ENCODE assay signal across 8 cellular contexts in genomic region chr4:165327211-165328100, GRCh38. TPM values are rescaled to one million over a fixed set of nuclear protein-coding genes. Genes with fewer than 3 reads are reported as not detected.
DNase-seq lines count a peak whose midpoint lies in the region; ATAC-seq, FAIRE-seq and TF ChIP-seq lines count a peak whose summit lies in the region.

Gene MSMO1 (plus strand): TSS chr4:165327669. CDS start chr4:165333371, 5,702 bp downstream.

- H4K20me1 ChIP-seq in DOHH2 (ENCODE audit: control insufficient read depth, insufficient read depth, low read depth, low read length) (peaks cover 34% of the 10 kb centered on the region), GM23248 (ENCODE audit: insufficient read depth) (no peaks in the 10 kb centered on the region; the same call in 1 of the 2 replicates), Karpas-422 (ENCODE audit: insufficient read depth, low read depth, low read length) (peaks cover 45% of the 10 kb centered on the region)

- H3K4me2 ChIP-seq in DOHH2 (ENCODE audit: low read length) (peak within 1 kb of the TSS; percentile 77), GM23248 (ENCODE audit: unreplicated experiment) (peak within 1 kb of the TSS; percentile 79), Karpas-422 (ENCODE audit: low read depth, low read length, poor library complexity, severe bottlenecking) (peak within 1 kb of the TSS; percentile 96)

- peak; percentile 95 to 97 for ATAC-seq in activated T-cell treated with anti-CD3 and anti-CD28 coated beads, Interleukin-2, amount 50 U/mL, for 72 hours (replicated peaks in 1 of 2)

- intact Hi-C loops in esophagus squamous epithelium (cut with DNase I), result loop anchor here (5.0 kb wide), 1 partner anchor 120 kb away; the partner anchor contains the start of gene KLHL2

- in situ Hi-C loops in GM23248 (cut with MboI), result no loop called here

- H3K9me2 ChIP-seq in DOHH2 (replicated peaks; ENCODE audit: control insufficient read depth, low read length) (no peaks in the 10 kb centered on the region), GM23248 (ENCODE audit: insufficient read depth) (no peaks in the 10 kb centered on the region), Karpas-422 (replicated peaks; ENCODE audit: insufficient read depth, low read length) (no peaks in the 10 kb centered on the region)

- peak; percentile 53 for FAIRE-seq in RCC 7860 (lab: Jason Lieb, UNC)

- H3K9ac ChIP-seq in GM23248, result peak within 1 kb of the TSS; percentile 91
- H3K9ac ChIP-seq in Karpas-422 (ENCODE audit: low read length), result peak within 1 kb of the TSS; percentile 82

- peak in 3 of 4 donors; percentile 48 to 82 (median 62) for TF ChIP-seq POLR2A in esophagus squamous epithelium (IDR thresholded peaks at IDR 0.05)

- peaks cover 24% of the 10 kb centered on the region for H3K4me1 Mint-ChIP-seq in activated T-cell treated with anti-CD3 and anti-CD28 coated beads, Interleukin-2, amount 50 U/mL, for 72 hours (ENCODE audit: low read depth)

- H3F3A ChIP-seq in DOHH2 (ENCODE audit: control insufficient read depth, insufficient read depth), result no peaks in the 10 kb centered on the region
- H3F3A ChIP-seq in GM23248 (ENCODE audit: insufficient read depth), result peaks cover 25% of the 10 kb centered on the region

- H3K27me3 ChIP-seq in DOHH2 (ENCODE audit: control insufficient read depth, low read length) (no peaks in the 10 kb centered on the region), GM23248 (replicated peaks; ENCODE audit: insufficient read depth) (no peaks in the 10 kb centered on the region), Karpas-422 (ENCODE audit: low read length) (no peaks in the 10 kb centered on the region), esophagus squamous epithelium (no peaks in the 10 kb centered on the region), muscle layer of duodenum (ENCODE audit: low read depth, low read length) (no peaks in the 10 kb centered on the region)

- H3K27ac Mint-ChIP-seq in activated T-cell treated with anti-CD3 and anti-CD28 coated beads, Interleukin-2, amount 50 U/mL, for 72 hours, result peak within 1 kb of the TSS; percentile 81

- H3K79me2 ChIP-seq in DOHH2 (ENCODE audit: control insufficient read depth, low read length), result peaks cover 56% of the 10 kb centered on the region
- peaks cover 49% of the 10 kb centered on the region for H3K79me2 ChIP-seq in GM23248 (ENCODE audit: insufficient read depth)
- peaks cover 54% of the 10 kb centered on the region for H3K79me2 ChIP-seq in Karpas-422 (ENCODE audit: low read length)

- H3K27me3 Mint-ChIP-seq in activated T-cell treated with anti-CD3 and anti-CD28 coated beads, Interleukin-2, amount 50 U/mL, for 72 hours (ENCODE audit: low read depth), result no peaks in the 10 kb centered on the region

- peaks cover 46% of the 10 kb centered on the region for H3K4me1 ChIP-seq in DOHH2 (ENCODE audit: control insufficient read depth, low read length)
- peaks cover 32% of the 10 kb centered on the region for H3K4me1 ChIP-seq in GM23248 (ENCODE audit: insufficient read depth)
- H3K4me1 ChIP-seq in Karpas-422 (ENCODE audit: low read length), result peaks cover 49% of the 10 kb centered on the region
- H3K4me1 ChIP-seq in esophagus squamous epithelium, result peaks cover 7 to 67% (median 17%) of the 10 kb centered on the region in 3 donors
- H3K4me1 ChIP-seq in muscle layer of duodenum (ENCODE audit: control insufficient read depth in 1 of 2, insufficient read depth in 2 of 2, low read length in 2 of 2), result peaks cover 17 to 21% of the 10 kb centered on the region in 2 donors

- H3K27ac ChIP-seq in DOHH2 (ENCODE audit: low read depth, low read length) (peak within 1 kb of the TSS; percentile 89), GM23248 (peak within 1 kb of the TSS; percentile 91), Karpas-422 (ENCODE audit: low read length) (peak within 1 kb of the TSS; percentile 91), esophagus squamous epithelium (peak within 1 kb of the TSS; percentile 85 to 96 (median 90)), muscle layer of duodenum (ENCODE audit: low read length) (peak within 1 kb of the TSS; percentile 84)

- peaks cover 10 to 19% of the 10 kb centered on the region in 2 donors for H3K36me3 Mint-ChIP-seq in activated T-cell treated with anti-CD3 and anti-CD28 coated beads, Interleukin-2, amount 50 U/mL, for 72 hours (ENCODE audit: insufficient read depth in 2 of 2)

- peak within 1 kb of the TSS; percentile 92 for H3K4me3 ChIP-seq in DOHH2 (ENCODE audit: low read length)
- H3K4me3 ChIP-seq in GM23248, result peak within 1 kb of the TSS; percentile 94
- peak within 1 kb of the TSS; percentile 85 for H3K4me3 ChIP-seq in Karpas-422 (ENCODE audit: low read length)
- H3K4me3 ChIP-seq in esophagus squamous epithelium, result peak within 1 kb of the TSS; percentile 71 to 97 (median 86)
- H3K4me3 ChIP-seq in muscle layer of duodenum (ENCODE audit: low read depth in 1 of 2, low read length in 2 of 2), result peak within 1 kb of the TSS; percentile 92 to 100

- 1% methylated on average over 64 to 76 of the region's 76 CpGs for WGBS in GM23248 (ENCODE audit: low coverage in 1 of 2, low lambda C conversion rate in 2 of 2, missing lambda C conversion rate in 2 of 2), 2 experiments
- WGBS in esophagus squamous epithelium, 2 donors, result 1% methylated on average over 26 to 35 of the region's 76 CpGs

- H3K4me3 Mint-ChIP-seq in activated T-cell treated with anti-CD3 and anti-CD28 coated beads, Interleukin-2, amount 50 U/mL, for 72 hours, result no peak within 1 kb of the TSS

- H2AFZ ChIP-seq in GM23248, result peak within 1 kb of the TSS; percentile 94
- peak within 1 kb of the TSS; percentile 17 for H2AFZ ChIP-seq in Karpas-422 (ENCODE audit: low read length)

- H3K9me3 Mint-ChIP-seq in activated T-cell treated with anti-CD3 and anti-CD28 coated beads, Interleukin-2, amount 50 U/mL, for 72 hours, result no peaks in the 10 kb centered on the region

- H3K36me3 ChIP-seq in DOHH2 (ENCODE audit: control insufficient read depth, low read length) (peaks cover 61% of the 10 kb centered on the region), GM23248 (ENCODE audit: low read depth) (no peaks in the 10 kb centered on the region), Karpas-422 (ENCODE audit: insufficient read depth, low read length) (peaks cover 25% of the 10 kb centered on the region), esophagus squamous epithelium (peaks cover 0 to 19% (median 0%) of the 10 kb centered on the region in 3 donors), muscle layer of duodenum (ENCODE audit: control insufficient read depth in 1 of 2, insufficient read depth in 2 of 2, low read length in 2 of 2) (no peaks in the 10 kb centered on the region)

- peaks cover 8% of the 10 kb centered on the region; the same call in 1 of the 2 replicates for H3K9me3 ChIP-seq in DOHH2 (ENCODE audit: control insufficient read depth, insufficient read depth, low read length)
- H3K9me3 ChIP-seq in GM23248 (ENCODE audit: low read depth), result no peaks in the 10 kb centered on the region
- H3K9me3 ChIP-seq in Karpas-422 (ENCODE audit: low read length), result no peaks in the 10 kb centered on the region
- no peaks in the 10 kb centered on the region for H3K9me3 ChIP-seq in esophagus squamous epithelium
- H3K9me3 ChIP-seq in muscle layer of duodenum (ENCODE audit: control insufficient read depth in 1 of 2, low read length in 2 of 2), result no peaks in the 10 kb centered on the region

- peak; percentile 100 for DNase-seq in GM23248
- DNase-seq in Karpas-422, result peak; percentile 100
- DNase-seq in RCC 7860 (ENCODE audit: low spot score), result peak; percentile 94
- DNase-seq in activated T-cell treated with anti-CD3 and anti-CD28 coated beads, Interleukin-2, amount 50 U/mL, for 72 hours, result peak; percentile 97 to 99
- DNase-seq in esophagus squamous epithelium (lab: John Stamatoyannopoulos, UW), result peak; percentile 95
- DNase-seq in stimulated activated CD8-positive, alpha-beta memory T cell treated with anti-CD3 and anti-CD28 coated beads, Interleukin-7, amount 100 ng/mL, for 4 hours (ENCODE audit: low read depth in 2 of 2), result peak; percentile 97 to 99

- no peak for TF ChIP-seq CTCF in DOHH2 (IDR thresholded peaks at IDR 0.05; ENCODE audit: low read depth, low read length, poor library complexity, severe bottlenecking)
- TF ChIP-seq CTCF in esophagus squamous epithelium (IDR thresholded peaks at IDR 0.05), result peak in 2 of 6 experiments; percentile 4 to 8

RNA-seq across cellular contexts. Expression of gene MSMO1, which starts in this region (rescaled TPM):
- 72.2 and 80.9 TPM in 2 replicates for total RNA-seq in GM23248 (2014; rRNA removed; shearing (Covaris generic))
- 70.9 and 72.7 TPM in 2 replicates for polyA plus RNA-seq in GM23248 (2016; fragmentation: Nextera tagmentation; extraction: Ambion mirVana)
- 158 and 345 TPM in 2 replicates for total RNA-seq in Karpas-422 (2014; rRNA removed; shearing (Covaris generic); ENCODE audit: low replicate concordance)
- 10 to 100 TPM; 21.0 to 23.7 TPM for total RNA-seq in activated T-cell treated with anti-CD3 and anti-CD28 coated beads, Interleukin-2, amount 50 U/mL, for 72 hours
- 100 to 1,000 TPM; 122 to 302 (median 172) TPM for total RNA-seq in esophagus squamous epithelium

Comparison
In these comparisons a context has a peak if more than half of its experiments do, and no peak if none do; other contexts are left out.
1. Peak in every context shown above with its lines: DNase-seq, ATAC-seq, H3K4me3 ChIP-seq and H3K27ac ChIP-seq.